ENCODE assay signal across 19 cellular contexts in genomic region chr15:88902846-88903245, GRCh38. TPM values are rescaled to one million over a fixed set of nuclear protein-coding genes. Genes with fewer than 3 reads are reported as not detected.
DNase-seq lines count a peak whose midpoint lies in the region; TF ChIP-seq lines count a peak whose summit lies in the region.
"Had no signal": no experiment of that assay in that cellular context is flagged by ENCODE, and none has a peak within 500 bp of the region (broad histone marks: within the 10 kb centered on the region; RNA-seq: fewer than 3 reads in every experiment).

No MANE protein-coding gene starts in this region.

- H3K14ac ChIP-seq in trophoblast cell (ENCODE audit: low read length): no peak overlapping the region

- no peak overlapping the region for H2BK120ac ChIP-seq in trophoblast cell (ENCODE audit: insufficient read depth, low read length, poor library complexity)

- H2BK5ac ChIP-seq in trophoblast cell (ENCODE audit: low read depth, low read length, poor library complexity): no peak overlapping the region

- H3K27me3 ChIP-seq in left ventricle myocardium inferior (ENCODE audit: low read depth): no peaks in the 10 kb centered on the region
- H3K27me3 ChIP-seq in ascending aorta: no peaks in the 10 kb centered on the region
- H3K27me3 ChIP-seq in trophoblast cell (ENCODE audit: insufficient read depth, low read length): no peaks in the 10 kb centered on the region
- H3K27me3 ChIP-seq in endodermal cell (ENCODE audit: control insufficient read depth, insufficient read depth, low read length, poor library complexity, severe bottlenecking): no peaks in the 10 kb centered on the region

- H3K9me3 Mint-ChIP-seq in endodermal cell: no peaks in the 10 kb centered on the region

- no peak overlapping the region for H3K18ac ChIP-seq in trophoblast cell (ENCODE audit: low read length)

- H3K4ac ChIP-seq in trophoblast cell (ENCODE audit: low read depth, low read length): no peak overlapping the region

- no peak overlapping the region for H3K4me2 ChIP-seq in trophoblast cell (ENCODE audit: low read length)
- H3K4me2 ChIP-seq: A549 had no signal

- peaks cover 78% of the 10 kb centered on the region for H3K36me3 Mint-ChIP-seq in endodermal cell (ENCODE audit: low read depth)

- no CpG with 5 or more reads among the region's 2 CpGs for WGBS in trophoblast cell (ENCODE audit: extremely low coverage, insufficient coverage, insufficient read length)
- 94 to 100% methylated on average over 1 to 2 of the region's 2 CpGs for WGBS in endodermal cell (ENCODE audit: insufficient coverage in 1 of 2, insufficient read length in 1 of 2), 2 experiments

- H3K27ac Mint-ChIP-seq in endodermal cell: no peak overlapping the region

- no peak overlapping the region for H4K91ac ChIP-seq in trophoblast cell (ENCODE audit: low read depth, low read length)

- H3K9me3 ChIP-seq in left ventricle myocardium inferior (replicated peaks) (no peaks in the 10 kb centered on the region), ascending aorta (no peaks in the 10 kb centered on the region), trophoblast cell (ENCODE audit: insufficient read depth, low read depth, low read length) (no peaks in the 10 kb centered on the region), endodermal cell (ENCODE audit: control insufficient read depth, low read length) (no peaks in the 10 kb centered on the region)
- H3K9me3 ChIP-seq: A549 had no signal

- no peak overlapping the region for H4K12ac ChIP-seq in trophoblast cell (ENCODE audit: low read depth, low read length)

- H3K4me3 ChIP-seq in left ventricle myocardium inferior (no peak overlapping the region), ascending aorta (no peak overlapping the region), trophoblast cell (ENCODE audit: low read depth, low read length) (no peak overlapping the region), endodermal cell (ENCODE audit: low read length) (no peak overlapping the region)
- H3K4me3 ChIP-seq: A549, GM12878, K562 had no signal

- no peaks in the 10 kb centered on the region for H3K79me2 ChIP-seq in trophoblast cell (ENCODE audit: control insufficient read depth, insufficient read depth, low read length, poor library complexity)

- TF ChIP-seq CTCF in left ventricle myocardium inferior (IDR thresholded peaks at IDR 0.05; ENCODE audit: borderline replicate concordance) (no peak), ascending aorta (IDR thresholded peaks at IDR 0.05) (no peak), endodermal cell (conservative IDR thresholded peaks at IDR 0.05) (no peak)

- no peak overlapping the region for H3K23ac ChIP-seq in trophoblast cell (ENCODE audit: low read length)

- H3K4me1 Mint-ChIP-seq in endodermal cell: peaks cover 21% of the 10 kb centered on the region

- DNase-seq in cardiac septum (ENCODE audit: low spot score) (peak; percentile 54), left ventricle myocardium inferior (no peak), ascending aorta (ENCODE audit: low spot score in 2 of 2) (peak in 1 of 2 donors; percentile 4), trophoblast cell (peak; percentile 79 to 88), endodermal cell (no peak), NCI-H2171 treated with DMSO at 0.1 percent for 48 hours (lab: John Stamatoyannopoulos, UW) (no peak), COLO668 (lab: John Stamatoyannopoulos, UW; ENCODE audit: unreplicated experiment) (no peak)
- DNase-seq: C1 segment of cervical spinal cord; GDM1; HCEC 1CT; NCI-H1436; NCI-H2029; NCI-H2171; NCI-H446 treated with DMSO at 0.1 percent for 48 hours; NK-92 treated with Interleukin-12 subunit alpha and Interleukin-12 subunit beta, amount 100 ng/mL, for 24 hours; SIG-M5 had no signal

- H3K9ac ChIP-seq in trophoblast cell (ENCODE audit: low read length): no peak overlapping the region
- no peak overlapping the region for H3K9ac ChIP-seq in endodermal cell (ENCODE audit: extremely low read depth, low read length, poor library complexity, severe bottlenecking)

- H2AK5ac ChIP-seq in trophoblast cell (ENCODE audit: low read length): no peak overlapping the region

- no peaks in the 10 kb centered on the region for H3K27me3 Mint-ChIP-seq in endodermal cell (ENCODE audit: insufficient read depth)

- H4K8ac ChIP-seq in trophoblast cell (ENCODE audit: low read depth, low read length): no peak overlapping the region

- no peak overlapping the region for H2AFZ ChIP-seq in trophoblast cell (ENCODE audit: insufficient read depth, low read length, poor library complexity)

- H3K27ac ChIP-seq in left ventricle myocardium inferior (replicated peaks) (no peak overlapping the region), ascending aorta (peak overlapping the region; percentile 81 to 83), trophoblast cell (ENCODE audit: low read depth, low read length) (no peak overlapping the region), endodermal cell (ENCODE audit: low read depth, low read length) (no peak overlapping the region)

- no peak overlapping the region for H3K4me3 Mint-ChIP-seq in endodermal cell

- H3K79me1 ChIP-seq in trophoblast cell (ENCODE audit: low read length): peaks cover 4% of the 10 kb centered on the region

- intact Hi-C loops in cardiac septum (cut with DNase I): no loop called here
- intact Hi-C loops in left ventricle myocardium inferior (cut with micrococcal nuclease): loop anchor here (5.0 to 10.0 kb wide), 3 partner anchors 99 to 272 kb away; no protein-coding TSS in a partner anchor
- intact Hi-C loops in ascending aorta (cut with DNase I): loop anchor here (5.0 kb wide), 1 partner anchor 224 kb away; no protein-coding TSS in a partner anchor

- H2BK12ac ChIP-seq in trophoblast cell (ENCODE audit: low read length): no peak overlapping the region

- peaks cover 80% of the 10 kb centered on the region for H3K36me3 ChIP-seq in left ventricle myocardium inferior
- peaks cover 59 to 92% of the 10 kb centered on the region in 2 donors for H3K36me3 ChIP-seq in ascending aorta
- peaks cover 71 to 80% of the 10 kb centered on the region in 2 experiments for H3K36me3 ChIP-seq in trophoblast cell (ENCODE audit: control insufficient read depth in 1 of 2, insufficient read depth in 2 of 2, low read length in 2 of 2)
- H3K36me3 ChIP-seq in endodermal cell (ENCODE audit: control insufficient read depth, insufficient read depth, low read length): peaks cover 61% of the 10 kb centered on the region

- H3K4me1 ChIP-seq in left ventricle myocardium inferior (peaks cover 92% of the 10 kb centered on the region), ascending aorta (peaks cover 8 to 77% of the 10 kb centered on the region in 2 donors), trophoblast cell (ENCODE audit: control insufficient read depth in 1 of 2, insufficient read depth in 2 of 2, low read length in 2 of 2) (peaks cover 7 to 19% of the 10 kb centered on the region in 2 experiments), endodermal cell (ENCODE audit: control insufficient read depth, insufficient read depth, low read length) (no peaks in the 10 kb centered on the region)

RNA-seq across cellular contexts. Expression of gene HAPLN3, which starts 7.5 kb away (rescaled TPM):
- total RNA-seq in cardiac septum (9.8 TPM), left ventricle myocardium inferior (3.2 TPM), ascending aorta (189 TPM), endodermal cell (10 to 100 TPM in 1 of 2 donors, 1 to 10 TPM in 1; 5.8 to 15.6 TPM)
- polyA plus RNA-seq in trophoblast cell (2013): 32.5 and 37.3 TPM in 2 replicates
- 4.1 TPM for polyA plus RNA-seq in endodermal cell (2013, experiment 1 of 2)
- 3.1 TPM for polyA plus RNA-seq in endodermal cell (2013, experiment 2 of 2)

RNA-seq across cellular contexts. Expression of gene MFGE8, which starts 10.3 kb away (rescaled TPM):
- total RNA-seq in cardiac septum: 1,071 TPM
- total RNA-seq in left ventricle myocardium inferior: 421 TPM
- total RNA-seq in ascending aorta: 1,738 TPM
- polyA plus RNA-seq in trophoblast cell (2013): 445 and 464 TPM in 2 replicates
- 100 to 1,000 TPM; 284 to 598 TPM for total RNA-seq in endodermal cell
- polyA plus RNA-seq in endodermal cell (2013, experiment 1 of 2): 211 TPM
- polyA plus RNA-seq in endodermal cell (2013, experiment 2 of 2): 185 TPM

Comparison
In these comparisons a context has a peak if more than half of its experiments do, and no peak if none do; other contexts are left out.
1. DNase-seq: peak in cardiac septum (single experiment) and trophoblast cell (2 of 2); none in left ventricle myocardium inferior (single experiment), endodermal cell (single experiment), NCI-H2171 treated with DMSO at 0.1 percent for 48 hours (single experiment) and COLO668 (single experiment).
2. H3K27ac ChIP-seq: peak in ascending aorta (2 of 2); none in left ventricle myocardium inferior (single experiment), trophoblast cell (single experiment) and endodermal cell (single experiment).
3. RNA of gene HAPLN3, which starts 7.5 kb away (total RNA-seq): 189 TPM in ascending aorta (single experiment); 5.8 to 15.6 TPM in endodermal cell, 9.8 TPM in cardiac septum (single experiment) and 3.2 TPM in left ventricle myocardium inferior (single experiment); every median in the first group is over 10 times any median in the second.